29 cellular contexts compared by ENCODE assay signal in the genomic region with DNA sequence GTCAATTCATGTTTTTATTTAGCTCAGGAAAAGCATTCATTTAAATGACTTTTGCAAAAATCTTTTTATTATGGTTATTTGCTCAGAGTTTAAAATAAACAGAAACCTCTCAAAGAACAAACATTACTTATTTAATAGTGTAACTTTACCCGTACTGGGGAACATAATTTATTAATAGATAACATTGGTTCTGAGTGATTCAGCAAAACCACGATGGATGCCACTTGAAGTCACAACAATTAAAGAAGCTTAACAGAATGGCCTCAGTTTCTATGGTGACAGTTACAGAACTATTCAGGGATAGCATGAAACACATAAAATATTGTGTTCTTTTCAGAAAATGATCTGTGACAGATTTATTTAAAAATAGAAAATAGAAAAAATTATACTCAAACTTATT.
DNase-seq lines count a peak whose midpoint lies in the region; ATAC-seq, FAIRE-seq and TF ChIP-seq lines count a peak whose summit lies in the region.
"Had no signal": no experiment of that assay in that cellular context is flagged by ENCODE, and none has a peak within 500 bp of the region (broad histone marks: within the 10 kb centered on the region; RNA-seq: fewer than 3 reads in every experiment).

No MANE protein-coding gene starts in this region.

- peak overlapping the region; percentile 59 for H3K27ac ChIP-seq in 22Rv1
- H3K27ac ChIP-seq in ascending aorta, result no peak overlapping the region
- H3K27ac ChIP-seq: BLaER1, brain microvascular endothelial cell, gastrocnemius medialis, lower lobe of right lung, psoas muscle had no signal

- H3K36me3 Mint-ChIP-seq in activated CD4-positive, alpha-beta memory T cell treated with anti-CD3 and anti-CD28 coated beads, Interleukin-2, amount 10 ng/mL, durations not matched to agents 7 days and 5 days (ENCODE audit: low read depth), result no peaks in the 10 kb centered on the region
- H3K36me3 Mint-ChIP-seq: activated naive CD4-positive, alpha-beta T cell treated with anti-CD3 and anti-CD28 coated beads, Interleukin-2, amount 50 U/mL, for 24 hours; natural killer cell; type B pancreatic cell had no signal

- H3K9me3 ChIP-seq in ascending aorta, result no peaks in the 10 kb centered on the region
- H3K9me3 ChIP-seq: gastrocnemius medialis, MG63, psoas muscle had no signal

- no peaks in the 10 kb centered on the region for H3K27me3 Mint-ChIP-seq in activated CD4-positive, alpha-beta memory T cell treated with anti-CD3 and anti-CD28 coated beads, Interleukin-2, amount 10 ng/mL, durations not matched to agents 7 days and 5 days
- H3K27me3 Mint-ChIP-seq: activated naive CD4-positive, alpha-beta T cell treated with anti-CD3 and anti-CD28 coated beads, Interleukin-2, amount 50 U/mL, for 24 hours; type B pancreatic cell had no signal

- no peak for ATAC-seq in GM18867 (IDR thresholded peaks at IDR 0.05; ENCODE audit: unreplicated experiment)
- ATAC-seq: gastrocnemius medialis, lower lobe of right lung, natural killer cell, psoas muscle had no signal

- peak; percentile 21 for DNase-seq in DMS153 treated with DMSO at 0.1 percent for 48 hours (lab: John Stamatoyannopoulos, UW; ENCODE audit: unreplicated experiment)
- peak; percentile 17 for DNase-seq in NCI-H2196 (lab: John Stamatoyannopoulos, UW; ENCODE audit: unreplicated experiment)
- no peak for DNase-seq in ascending aorta (ENCODE audit: low spot score in 2 of 2)
- no peak for DNase-seq in effector CD8-positive, alpha-beta T cell (lab: John Stamatoyannopoulos, UW)
- no peak for DNase-seq in activated CD4-positive, alpha-beta memory T cell treated with anti-CD3 and anti-CD28 coated beads, Interleukin-2, amount 10 ng/mL, durations not matched to agents 7 days and 5 days
- DNase-seq: activated CD4-positive, alpha-beta T cell treated with anti-CD3 and anti-CD28 coated beads for 48 hours; activated CD8-positive, alpha-beta memory T cell treated with anti-CD3 and anti-CD28 coated beads for 24 hours; activated T-cell treated with anti-CD3 and anti-CD28 coated beads for 4 hours; amniotic stem cell; brain microvascular endothelial cell; cerebellar nuclear complex; DND-41; gastrocnemius medialis; GF-D8; lower lobe of right lung; MG63; natural killer cell; NCI-H1436 treated with DMSO at 0.1 percent for 48 hours; NCI-H510A treated with DMSO at 0.1 percent for 48 hours; psoas muscle; stimulated activated naive CD4-positive, alpha-beta T cell; T1000 had no signal

- H3K36me3 ChIP-seq in ascending aorta, result no peaks in the 10 kb centered on the region
- H3K36me3 ChIP-seq: BLaER1, brain microvascular endothelial cell, gastrocnemius medialis, lower lobe of right lung, MG63 had no signal

- H3K4me3 ChIP-seq in ascending aorta, result no peak overlapping the region
- H3K4me3 ChIP-seq: BLaER1, gastrocnemius medialis, lower lobe of right lung, MG63, psoas muscle had no signal

- H3K9me3 Mint-ChIP-seq in activated CD4-positive, alpha-beta memory T cell treated with anti-CD3 and anti-CD28 coated beads, Interleukin-2, amount 10 ng/mL, durations not matched to agents 7 days and 5 days, result no peaks in the 10 kb centered on the region
- H3K9me3 Mint-ChIP-seq: type B pancreatic cell had no signal

- TF ChIP-seq CTCF in 22Rv1 (IDR thresholded peaks at IDR 0.05) (no peak), ascending aorta (IDR thresholded peaks at IDR 0.05) (no peak)

- H3K27me3 ChIP-seq in ascending aorta, result no peaks in the 10 kb centered on the region
- H3K27me3 ChIP-seq: BLaER1, brain microvascular endothelial cell, gastrocnemius medialis, MG63 had no signal

- no peaks in the 10 kb centered on the region for H3K4me1 ChIP-seq in ascending aorta
- H3K4me1 ChIP-seq: BLaER1, gastrocnemius medialis, lower lobe of right lung, psoas muscle had no signal

- CTCF ChIA-PET in activated CD4-positive, alpha-beta memory T cell treated with anti-CD3 and anti-CD28 coated beads, Interleukin-2, amount 10 ng/mL, durations not matched to agents 7 days and 5 days (lab: Charles Lee), result no interaction called here

- POLR2A ChIA-PET in activated CD4-positive, alpha-beta memory T cell treated with anti-CD3 and anti-CD28 coated beads, Interleukin-2, amount 10 ng/mL, durations not matched to agents 7 days and 5 days (lab: Charles Lee), result no interaction called here

- H3K27ac Mint-ChIP-seq in activated CD4-positive, alpha-beta memory T cell treated with anti-CD3 and anti-CD28 coated beads, Interleukin-2, amount 10 ng/mL, durations not matched to agents 7 days and 5 days, result no peak overlapping the region
- H3K27ac Mint-ChIP-seq: activated naive CD4-positive, alpha-beta T cell treated with anti-CD3 and anti-CD28 coated beads, Interleukin-2, amount 50 U/mL, for 24 hours; natural killer cell; type B pancreatic cell had no signal

- no peak overlapping the region for H3K4me3 Mint-ChIP-seq in activated CD4-positive, alpha-beta memory T cell treated with anti-CD3 and anti-CD28 coated beads, Interleukin-2, amount 10 ng/mL, durations not matched to agents 7 days and 5 days
- H3K4me3 Mint-ChIP-seq: activated naive CD4-positive, alpha-beta T cell treated with anti-CD3 and anti-CD28 coated beads, Interleukin-2, amount 50 U/mL, for 24 hours; natural killer cell; type B pancreatic cell had no signal

- intact Hi-C loops in ascending aorta (cut with DNase I), result no loop called here

- peak; percentile 96 for FAIRE-seq in endometrium (lab: Jason Lieb, UNC)
- FAIRE-seq: RCC 7860 had no signal

- no peaks in the 10 kb centered on the region for H3K4me1 Mint-ChIP-seq in activated CD4-positive, alpha-beta memory T cell treated with anti-CD3 and anti-CD28 coated beads, Interleukin-2, amount 10 ng/mL, durations not matched to agents 7 days and 5 days
- H3K4me1 Mint-ChIP-seq: activated naive CD4-positive, alpha-beta T cell treated with anti-CD3 and anti-CD28 coated beads, Interleukin-2, amount 50 U/mL, for 24 hours; natural killer cell had no signal

Comparison
In these comparisons a context has a peak if more than half of its experiments do, and no peak if none do; other contexts are left out.
1. DNase-seq: peak in DMS153 treated with DMSO at 0.1 percent for 48 hours (single experiment) and NCI-H2196 (single experiment); none in ascending aorta (0 of 2), effector CD8-positive, alpha-beta T cell (single experiment) and activated CD4-positive, alpha-beta memory T cell treated with anti-CD3 and anti-CD28 coated beads, Interleukin-2, amount 10 ng/mL, durations not matched to agents 7 days and 5 days (single experiment).